Comparison of ENCODE assay signal across 8 cellular contexts in genomic region chr6:24774696-24775519, GRCh38. TPM values are rescaled to one million over a fixed set of nuclear protein-coding genes. Genes with fewer than 3 reads are reported as not detected.
DNase-seq lines count a peak whose midpoint lies in the region; ATAC-seq and TF ChIP-seq lines count a peak whose summit lies in the region.

Gene GMNN, plus strand, starts transcription at chr6:24774937. Its CDS starts 2,310 bp downstream, at chr6:24777247.

- H3K9ac ChIP-seq in liver (ENCODE audit: low read depth in 1 of 2, low read length in 2 of 2): peak within 1 kb of the TSS; percentile 77 to 94

- no peaks in the 10 kb centered on the region for H3K27me3 ChIP-seq in CD4-positive, alpha-beta memory T cell (ENCODE audit: insufficient read depth, low read length)
- H3K27me3 ChIP-seq in liver (ENCODE audit: control insufficient read depth in 4 of 4, insufficient read depth in 4 of 4, low read length in 3 of 4): no peaks in the 10 kb centered on the region

- CTCF ChIA-PET in CD4-positive, alpha-beta memory T cell (lab: Charles Lee; ENCODE audit: partially characterized antibody): interaction anchor here (0.7 to 2.6 kb wide), 6 partner anchors 8 to 191 kb away, joined by 3 to 6 read pairs (median 4); partner anchors contain the start of gene C6orf62
- CTCF ChIA-PET in activated CD4-positive, alpha-beta memory T cell treated with anti-CD3 and anti-CD28 coated beads for 36 hours (lab: Charles Lee): interaction anchor here (0.8 to 3.8 kb wide), 9 partner anchors 11 to 280 kb away, joined by 3 to 19 read pairs (median 6); partner anchors contain the start of gene ALDH5A1

- H3K27ac ChIP-seq in CD4-positive, alpha-beta memory T cell (ENCODE audit: low read depth, low read length): peak within 1 kb of the TSS; percentile 85
- peak within 1 kb of the TSS; percentile 94 to 98 for H3K27ac ChIP-seq in liver (ENCODE audit: low read depth in 1 of 2, low read length in 2 of 2)

- peaks cover 30% of the 10 kb centered on the region for H3K4me1 ChIP-seq in CD4-positive, alpha-beta memory T cell (ENCODE audit: insufficient read depth, low read length)
- peaks cover 5 to 30% (median 15%) of the 10 kb centered on the region in 4 donors for H3K4me1 ChIP-seq in liver (ENCODE audit: control insufficient read depth in 4 of 4, insufficient read depth in 4 of 4, low read length in 3 of 4)

- peak within 1 kb of the TSS; percentile 95 to 98 for H3K4me3 ChIP-seq in CD4-positive, alpha-beta memory T cell (ENCODE audit: low read length in 2 of 2)
- H3K4me3 ChIP-seq in liver (ENCODE audit: low read depth in 1 of 3, low read length in 3 of 3): peak within 1 kb of the TSS; percentile 84 to 96 (median 88)

- no peaks in the 10 kb centered on the region for H3K9me3 ChIP-seq in CD4-positive, alpha-beta memory T cell (ENCODE audit: control insufficient read depth in 1 of 2, low read length in 2 of 2)
- H3K9me3 ChIP-seq in liver (ENCODE audit: control insufficient read depth in 4 of 4, low read length in 3 of 4): no peaks in the 10 kb centered on the region

- POLR2A ChIA-PET in CD4-positive, alpha-beta memory T cell (lab: Charles Lee; ENCODE audit: partially characterized antibody): interaction anchor here (0.8 to 2.6 kb wide), 11 partner anchors 9 to 296 kb away, joined by 3 to 29 read pairs (median 5); partner anchors contain the start of genes ACOT13, ALDH5A1, C6orf62 and TDP2
- POLR2A ChIA-PET in activated CD4-positive, alpha-beta memory T cell treated with anti-CD3 and anti-CD28 coated beads for 36 hours (lab: Charles Lee): interaction anchor here (0.9 to 2.6 kb wide), 14 partner anchors 9 to 261 kb away, joined by 3 to 24 read pairs (median 3); partner anchors contain the start of gene C6orf62

- peaks cover 16 to 31% (median 18%) of the 10 kb centered on the region in 4 donors for H3K4me1 Mint-ChIP-seq in CD4-positive, alpha-beta memory T cell
- H3K4me1 Mint-ChIP-seq in activated CD4-positive, alpha-beta memory T cell treated with anti-CD3 and anti-CD28 coated beads for 36 hours (ENCODE audit: low read depth): peaks cover 27% of the 10 kb centered on the region

- WGBS in liver: under 1% methylated on average over 75 of the region's 75 CpGs

- DNase-seq in CD4-positive, alpha-beta memory T cell: peak; percentile 93 to 97 (median 95)
- peak; percentile 95 for DNase-seq in HK-2 (ENCODE audit: unreplicated experiment)
- peak; percentile 90 for DNase-seq in NCI-H82 treated with DMSO at 0.1 percent for 48 hours (lab: John Stamatoyannopoulos, UW; ENCODE audit: unreplicated experiment)
- DNase-seq in activated CD4-positive, alpha-beta memory T cell treated with anti-CD3 and anti-CD28 coated beads for 36 hours: peak; percentile 98
- peak; percentile 82 to 95 for DNase-seq in dermis microvascular lymphatic vessel endothelial cell (ENCODE audit: low read depth in 2 of 2)
- DNase-seq in stimulated activated CD4-positive, alpha-beta T cell treated with anti-CD3 and anti-CD28 coated beads, Interleukin-4, amount 100 ng/mL, for 1 hour: peak; percentile 100

- TF ChIP-seq RAD21 in liver (IDR thresholded peaks at IDR 0.05): peak in 1 of 2 donors; percentile 31

- no peaks in the 10 kb centered on the region for H3K9me3 Mint-ChIP-seq in CD4-positive, alpha-beta memory T cell
- H3K9me3 Mint-ChIP-seq in activated CD4-positive, alpha-beta memory T cell treated with anti-CD3 and anti-CD28 coated beads for 36 hours: no peaks in the 10 kb centered on the region

- H3K36me3 Mint-ChIP-seq in CD4-positive, alpha-beta memory T cell: peaks cover 0 to 13% of the 10 kb centered on the region in 2 donors
- peaks cover 28% of the 10 kb centered on the region for H3K36me3 Mint-ChIP-seq in activated CD4-positive, alpha-beta memory T cell treated with anti-CD3 and anti-CD28 coated beads for 36 hours

- H3K4me3 Mint-ChIP-seq in CD4-positive, alpha-beta memory T cell: peak within 1 kb of the TSS; percentile 98 to 99 (median 99)
- H3K4me3 Mint-ChIP-seq in activated CD4-positive, alpha-beta memory T cell treated with anti-CD3 and anti-CD28 coated beads for 36 hours: peak within 1 kb of the TSS; percentile 99

- intact Hi-C loops in CD4-positive, alpha-beta memory T cell (cut with micrococcal nuclease): loop anchor here (1.0 to 2.0 kb wide), 3 partner anchors 54 to 244 kb away; partner anchors contain the start of genes ACOT13 and TDP2
- intact Hi-C loops in activated CD4-positive, alpha-beta memory T cell treated with anti-CD3 and anti-CD28 coated beads for 36 hours (cut with micrococcal nuclease): loop anchor here (1.0 to 5.0 kb wide), 7 partner anchors 32 to 295 kb away; partner anchors contain the start of genes ACOT13 and TDP2

- peak within 1 kb of the TSS; percentile 97 to 98 (median 98) for H3K27ac Mint-ChIP-seq in CD4-positive, alpha-beta memory T cell
- peak within 1 kb of the TSS; percentile 100 for H3K27ac Mint-ChIP-seq in activated CD4-positive, alpha-beta memory T cell treated with anti-CD3 and anti-CD28 coated beads for 36 hours

- H3K36me3 ChIP-seq in CD4-positive, alpha-beta memory T cell (ENCODE audit: insufficient read depth, low read length): no peaks in the 10 kb centered on the region
- no peaks in the 10 kb centered on the region for H3K36me3 ChIP-seq in liver (ENCODE audit: control insufficient read depth in 4 of 4, insufficient read depth in 3 of 4, low read depth in 1 of 4, low read length in 3 of 4)

- peak; percentile 89 for ATAC-seq in GM19455 (IDR thresholded peaks at IDR 0.05; ENCODE audit: unreplicated experiment)

- no peaks in the 10 kb centered on the region for H3K27me3 Mint-ChIP-seq in CD4-positive, alpha-beta memory T cell
- H3K27me3 Mint-ChIP-seq in activated CD4-positive, alpha-beta memory T cell treated with anti-CD3 and anti-CD28 coated beads for 36 hours: no peaks in the 10 kb centered on the region

- TF ChIP-seq CTCF in liver (IDR thresholded peaks at IDR 0.05; ENCODE audit: low read depth, low read length, missing input control): no peak

TF ChIP-seq in liver, 16 proteins besides CTCF, POLR2A, EP300 and RAD21:
- TF ChIP-seq GABPA (IDR thresholded peaks at IDR 0.05 in 1 of 2, conservative IDR thresholded peaks at IDR 0.05 in 1 of 2): peak in 1 of 2 donors; percentile 39
- TF ChIP-seq FOXA2 (IDR thresholded peaks at IDR 0.05): no peak
- peak; percentile 34 to 55 for TF ChIP-seq HNF4A (conservative IDR thresholded peaks at IDR 0.05)
- TF ChIP-seq NR2F2 (IDR thresholded peaks at IDR 0.05): peak; percentile 98
- TF ChIP-seq TAF1 (conservative IDR thresholded peaks at IDR 0.05): peak; percentile 30
- peak; percentile 60 for TF ChIP-seq SP1 (IDR thresholded peaks at IDR 0.05)
- TF ChIP-seq, protein P1, sequence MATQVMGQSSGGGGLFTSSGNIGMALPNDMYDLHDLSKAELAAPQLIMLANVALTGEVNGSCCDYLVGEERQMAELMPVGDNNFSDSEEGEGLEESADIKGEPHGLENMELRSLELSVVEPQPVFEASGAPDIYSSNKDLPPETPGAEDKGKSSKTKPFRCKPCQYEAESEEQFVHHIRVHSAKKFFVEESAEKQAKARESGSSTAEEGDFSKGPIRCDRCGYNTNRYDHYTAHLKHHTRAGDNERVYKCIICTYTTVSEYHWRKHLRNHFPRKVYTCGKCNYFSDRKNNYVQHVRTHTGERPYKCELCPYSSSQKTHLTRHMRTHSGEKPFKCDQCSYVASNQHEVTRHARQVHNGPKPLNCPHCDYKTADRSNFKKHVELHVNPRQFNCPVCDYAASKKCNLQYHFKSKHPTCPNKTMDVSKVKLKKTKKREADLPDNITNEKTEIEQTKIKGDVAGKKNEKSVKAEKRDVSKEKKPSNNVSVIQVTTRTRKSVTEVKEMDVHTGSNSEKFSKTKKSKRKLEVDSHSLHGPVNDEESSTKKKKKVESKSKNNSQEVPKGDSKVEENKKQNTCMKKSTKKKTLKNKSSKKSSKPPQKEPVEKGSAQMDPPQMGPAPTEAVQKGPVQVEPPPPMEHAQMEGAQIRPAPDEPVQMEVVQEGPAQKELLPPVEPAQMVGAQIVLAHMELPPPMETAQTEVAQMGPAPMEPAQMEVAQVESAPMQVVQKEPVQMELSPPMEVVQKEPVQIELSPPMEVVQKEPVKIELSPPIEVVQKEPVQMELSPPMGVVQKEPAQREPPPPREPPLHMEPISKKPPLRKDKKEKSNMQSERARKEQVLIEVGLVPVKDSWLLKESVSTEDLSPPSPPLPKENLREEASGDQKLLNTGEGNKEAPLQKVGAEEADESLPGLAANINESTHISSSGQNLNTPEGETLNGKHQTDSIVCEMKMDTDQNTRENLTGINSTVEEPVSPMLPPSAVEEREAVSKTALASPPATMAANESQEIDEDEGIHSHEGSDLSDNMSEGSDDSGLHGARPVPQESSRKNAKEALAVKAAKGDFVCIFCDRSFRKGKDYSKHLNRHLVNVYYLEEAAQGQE (IDR thresholded peaks at IDR 0.05): no peak
- peak; percentile 21 to 26 for TF ChIP-seq RXRA (IDR thresholded peaks at IDR 0.05)
- no peak for TF ChIP-seq HNF4G (IDR thresholded peaks at IDR 0.05)
- TF ChIP-seq YY1 (IDR thresholded peaks at IDR 0.05): peak; percentile 27
TF ChIP-seq in liver: peak in this region for 7.

RNA-seq across cellular contexts. Expression of gene GMNN, which starts in this region (rescaled TPM):
- 1 to 10 TPM; 6.1 to 6.7 TPM for total RNA-seq in CD4-positive, alpha-beta memory T cell
- 1 to 10 TPM; 3.4 to 3.6 TPM for polyA plus RNA-seq in CD4-positive, alpha-beta memory T cell
- 10 to 100 TPM; 76.5 to 77.4 TPM for total RNA-seq in activated CD4-positive, alpha-beta memory T cell treated with anti-CD3 and anti-CD28 coated beads for 36 hours
- 11.9 and 16.8 TPM in 2 replicates for total RNA-seq in dermis microvascular lymphatic vessel endothelial cell
- 10 to 100 TPM in 1 of 2 donors, 1 to 10 TPM in 1; 8.4 to 34.9 TPM for total RNA-seq in liver
- polyA plus RNA-seq in liver: 10 to 100 TPM in 1 of 2 donors, 1 to 10 TPM in 1; 8.6 to 13.5 TPM

Comparison
In these comparisons a context has a peak if more than half of its experiments do, and no peak if none do; other contexts are left out.
1. Peak in every context shown above with its lines: DNase-seq, ATAC-seq, H3K4me3 ChIP-seq and H3K27ac ChIP-seq.